10 cellular contexts compared by ENCODE assay signal in genomic region chr13:23752111-23753001, GRCh38.
A peak's percentile ranks its signal among the peaks of the same experiment; 100 is the strongest.
DNase-seq lines count a peak whose midpoint lies in the region; ATAC-seq and TF ChIP-seq lines count a peak whose summit lies in the region.
"Had no signal": no experiment of that assay in that cellular context is flagged by ENCODE, and none has a peak within 500 bp of the region (broad histone marks: within the 10 kb centered on the region; RNA-seq: fewer than 3 reads in every experiment).

No MANE protein-coding gene starts in this region.

- no peaks in the 10 kb centered on the region for H3K36me3 ChIP-seq in WERI-Rb-1
- no peaks in the 10 kb centered on the region for H3K36me3 ChIP-seq in HAP-1 (replicated peaks)
- H3K36me3 ChIP-seq in tibial artery: peaks cover 4 to 18% (median 7%) of the 10 kb centered on the region in 3 donors

- in situ Hi-C loops in HAP-1 (cut with MboI; ENCODE audit: low sequenced_read_pairs): no loop called here

- DNase-seq in D341Med (ENCODE audit: low spot score): peak; percentile 51
- DNase-seq in WERI-Rb-1: peak; percentile 59
- DNase-seq in HAP-1 (ENCODE audit: low spot score in 2 of 2): no peak
- no peak for DNase-seq in posterior cingulate gyrus
- DNase-seq in DMS79 treated with DMSO at 0.1 percent for 48 hours (lab: John Stamatoyannopoulos, UW): no peak
- DNase-seq in tibial artery: no peak
- DNase-seq: stimulated activated CD4-positive, alpha-beta T cell treated with anti-CD3 and anti-CD28 coated beads, Interleukin-1b, Interleukin-23, amount 100 ng/mL, for 48 hours had no signal

- no peak overlapping the region for H3K27ac ChIP-seq in WERI-Rb-1
- H3K27ac ChIP-seq in tibial artery: no peak overlapping the region

- H3K4me1 ChIP-seq in HAP-1 (peaks cover 6% of the 10 kb centered on the region; the same call in 1 of the 2 replicates), tibial artery (peaks cover 0 to 21% (median 0%) of the 10 kb centered on the region in 4 donors)

- intact Hi-C loops in posterior cingulate gyrus (cut with DNase I): no loop called here
- intact Hi-C loops in tibial artery (cut with DNase I; ENCODE audit: low total_unique reads): no loop called here

- ATAC-seq in GM19328 (IDR thresholded peaks at IDR 0.05; ENCODE audit: unreplicated experiment) (peak; percentile 51), HG03066 (IDR thresholded peaks at IDR 0.05; ENCODE audit: low read depth, unreplicated experiment) (peak; percentile 71)

- TF ChIP-seq CTCF in WERI-Rb-1 (IDR thresholded peaks at IDR 0.05; ENCODE audit: low read depth, low read length) (no peak), tibial artery (IDR thresholded peaks at IDR 0.05) (no peak)

- no peak overlapping the region for H3K4me3 ChIP-seq in WERI-Rb-1 (ENCODE audit: low read depth, low read length)
- no peak overlapping the region for H3K4me3 ChIP-seq in HAP-1
- no peak overlapping the region for H3K4me3 ChIP-seq in tibial artery
- H3K4me3 ChIP-seq: lung had no signal

- H3K27me3 ChIP-seq in WERI-Rb-1 (ENCODE audit: insufficient read depth, low read depth, severe bottlenecking) (no peaks in the 10 kb centered on the region), HAP-1 (ENCODE audit: low read depth) (no peaks in the 10 kb centered on the region), tibial artery (no peaks in the 10 kb centered on the region)

- H3K9me3 ChIP-seq in WERI-Rb-1 (ENCODE audit: severe bottlenecking) (no peaks in the 10 kb centered on the region), HAP-1 (no peaks in the 10 kb centered on the region), tibial artery (no peaks in the 10 kb centered on the region)

Comparison
In these comparisons a context has a peak if more than half of its experiments do, and no peak if none do; other contexts are left out.
1. DNase-seq: peak in D341Med (single experiment) and WERI-Rb-1 (single experiment); none in HAP-1 (0 of 2), posterior cingulate gyrus (0 of 10), DMS79 treated with DMSO at 0.1 percent for 48 hours (single experiment) and tibial artery (0 of 2).